Comparison of ENCODE assay signal across 1 cellular context in genomic region chr20:54099894-54100293, GRCh38.
TF ChIP-seq lines count a peak whose summit lies in the region.

No MANE protein-coding gene starts in this region.

TF ChIP-seq in HepG2, 621 proteins besides CTCF, POLR2A, EP300 and RAD21 (continued from another document):
- peak; percentile 70 for TF ChIP-seq CREB1 (IDR thresholded peaks at IDR 0.05)
- no peak for TF ChIP-seq CREB1 (CRISPR knock-in tag; IDR thresholded peaks at IDR 0.05)
- TF ChIP-seq POLR2G (IDR thresholded peaks at IDR 0.05; ENCODE audit: low read depth, low read length) = no peak
- no peak for TF ChIP-seq ZNF496 (CRISPR knock-in tag; IDR thresholded peaks at IDR 0.05; ENCODE audit: insufficient replicate concordance)
- TF ChIP-seq DNMT1 (CRISPR knock-in tag; IDR thresholded peaks at IDR 0.05) = peak; percentile 34; the same call in 1 of the 2 replicates
- TF ChIP-seq, protein P1, sequence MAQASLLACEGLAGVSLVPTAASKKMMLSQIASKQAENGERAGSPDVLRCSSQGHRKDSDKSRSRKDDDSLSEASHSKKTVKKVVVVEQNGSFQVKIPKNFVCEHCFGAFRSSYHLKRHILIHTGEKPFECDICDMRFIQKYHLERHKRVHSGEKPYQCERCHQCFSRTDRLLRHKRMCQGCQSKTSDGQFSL (CRISPR knock-in tag; IDR thresholded peaks at IDR 0.05) = no peak
- no peak for TF ChIP-seq FOXK1 (CRISPR knock-in tag; IDR thresholded peaks at IDR 0.05; ENCODE audit: borderline replicate concordance, low read depth)
- TF ChIP-seq, protein P2, sequence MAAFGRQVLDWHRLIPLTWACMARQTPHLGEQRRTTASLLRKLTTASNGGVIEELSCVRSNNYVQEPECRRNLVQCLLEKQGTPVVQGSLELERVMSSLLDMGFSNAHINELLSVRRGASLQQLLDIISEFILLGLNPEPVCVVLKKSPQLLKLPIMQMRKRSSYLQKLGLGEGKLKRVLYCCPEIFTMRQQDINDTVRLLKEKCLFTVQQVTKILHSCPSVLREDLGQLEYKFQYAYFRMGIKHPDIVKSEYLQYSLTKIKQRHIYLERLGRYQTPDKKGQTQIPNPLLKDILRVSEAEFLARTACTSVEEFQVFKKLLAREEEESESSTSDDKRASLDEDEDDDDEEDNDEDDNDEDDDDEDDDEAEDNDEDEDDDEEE (CRISPR knock-in tag; IDR thresholded peaks at IDR 0.05) = no peak
- no peak for TF ChIP-seq U2AF1 (optimal IDR thresholded peaks at IDR 0.05; ENCODE audit: low read depth, low read length)
- TF ChIP-seq ZBTB3 (CRISPR knock-in tag; IDR thresholded peaks at IDR 0.05; ENCODE audit: borderline replicate concordance, low read depth) = no peak
- no peak for TF ChIP-seq SNRNP70 (IDR thresholded peaks at IDR 0.05; ENCODE audit: low read depth, low read length)
